In genomic region chr4:184451726-184452125, GRCh38 we compare ENCODE assay signal across 1 cellular context.
A peak's percentile ranks its signal among the peaks of the same experiment; 100 is the strongest.
TF ChIP-seq lines count a peak whose summit lies in the region.

No MANE protein-coding gene starts in this region.

TF ChIP-seq in K562, 482 proteins besides CTCF, POLR2A, EP300 and RAD21 (continued from another document):
- TF ChIP-seq HMBOX1 (IDR thresholded peaks at IDR 0.05), result 0 out of 2 replicates have a peak, but pooled peaks have one; percentile 17
- TF ChIP-seq PHB2 (IDR thresholded peaks at IDR 0.05; ENCODE audit: low read depth), result peak; percentile 31; the same call in 1 of the 2 replicates
- TF ChIP-seq ZNF277 (CRISPR knock-in tag; IDR thresholded peaks at IDR 0.05; ENCODE audit: borderline replicate concordance), result no peak
- peak; percentile 98 for TF ChIP-seq SMAD4 (CRISPR knock-in tag; conservative IDR thresholded peaks at IDR 0.05)
- no peak for TF ChIP-seq STAT5B (CRISPR knock-in tag; IDR thresholded peaks at IDR 0.05)
- no peak for TF ChIP-seq EHMT2 (IDR thresholded peaks at IDR 0.05)
- no peak for TF ChIP-seq ZFX (CRISPR knock-in tag; IDR thresholded peaks at IDR 0.05)
- no peak for TF ChIP-seq RAD51 (IDR thresholded peaks at IDR 0.05; ENCODE audit: borderline replicate concordance, low read depth)
- no peak for TF ChIP-seq ZNF174 (CRISPR knock-in tag; IDR thresholded peaks at IDR 0.05)
- TF ChIP-seq THRB (CRISPR knock-in tag; conservative IDR thresholded peaks at IDR 0.05), result no peak
- TF ChIP-seq ZNF354B (CRISPR knock-in tag; IDR thresholded peaks at IDR 0.05), result no peak
- TF ChIP-seq RBM39 (optimal IDR thresholded peaks at IDR 0.05; ENCODE audit: low read depth, low read length), result no peak
- no peak for TF ChIP-seq ZNF212 (CRISPR knock-in tag; IDR thresholded peaks at IDR 0.05)
- no peak for TF ChIP-seq TCFL5 (CRISPR knock-in tag; conservative IDR thresholded peaks at IDR 0.05)
- TF ChIP-seq NFRKB (IDR thresholded peaks at IDR 0.05; ENCODE audit: low read depth), result no peak
- no peak for TF ChIP-seq HEY1 (CRISPR knock-in tag; IDR thresholded peaks at IDR 0.05; ENCODE audit: borderline replicate concordance)
- TF ChIP-seq TCF7 (IDR thresholded peaks at IDR 0.05; ENCODE audit: borderline replicate concordance), result no peak
- no peak for TF ChIP-seq NFATC3 (IDR thresholded peaks at IDR 0.05)
- no peak for TF ChIP-seq TSC22D4 (tag; IDR thresholded peaks at IDR 0.05)
- TF ChIP-seq MLLT1 (IDR thresholded peaks at IDR 0.05), result no peak
- no peak for TF ChIP-seq SFPQ (IDR thresholded peaks at IDR 0.05; ENCODE audit: low read depth, low read length)
- no peak for TF ChIP-seq PRDM10 (IDR thresholded peaks at IDR 0.05; ENCODE audit: partially characterized antibody)
- no peak for TF ChIP-seq BCLAF1 (IDR thresholded peaks at IDR 0.05; ENCODE audit: borderline replicate concordance in 1 of 2, control insufficient read depth in 1 of 2, low read depth in 2 of 2, low read length in 1 of 2)
- no peak for TF ChIP-seq TOE1 (IDR thresholded peaks at IDR 0.05; ENCODE audit: borderline replicate concordance)
- no peak for TF ChIP-seq TOE1 (CRISPR knock-in tag; IDR thresholded peaks at IDR 0.05; ENCODE audit: borderline replicate concordance, low read depth)
- TF ChIP-seq RUNX1 (IDR thresholded peaks at IDR 0.05; ENCODE audit: low read depth), result no peak
- no peak for TF ChIP-seq RNF219 (CRISPR knock-in tag; IDR thresholded peaks at IDR 0.05)
- TF ChIP-seq CBFA2T3 (IDR thresholded peaks at IDR 0.05), result peak; percentile 95
- TF ChIP-seq ZNF436 (CRISPR knock-in tag; IDR thresholded peaks at IDR 0.05), result no peak
- TF ChIP-seq JUNB (CRISPR knock-in tag; conservative IDR thresholded peaks at IDR 0.05), result no peak
- TF ChIP-seq SMARCB1 (IDR thresholded peaks at IDR 0.05; ENCODE audit: insufficient read length, low read depth), result no peak
